ENCODE assay signal across 8 cellular contexts in genomic region chr6:35139924-35140524, GRCh38. TPM values are rescaled to one million over a fixed set of nuclear protein-coding genes. Genes with fewer than 3 reads are reported as not detected.
DNase-seq lines count a peak whose midpoint lies in the region; ATAC-seq, FAIRE-seq and TF ChIP-seq lines count a peak whose summit lies in the region.

No MANE protein-coding gene starts in this region.

- TF ChIP-seq CTCF in bronchial epithelial cell (IDR thresholded peaks at IDR 0.05; ENCODE audit: insufficient read depth, low read length, severe bottlenecking) (peak; percentile 71), kidney (IDR thresholded peaks at IDR 0.05; ENCODE audit: borderline replicate concordance, extremely low read depth, insufficient read depth) (peak; percentile 92)

- H3K36me3 ChIP-seq in bronchial epithelial cell (ENCODE audit: control insufficient read depth, insufficient read depth, low read length) = no peaks in the 10 kb centered on the region
- no peaks in the 10 kb centered on the region for H3K36me3 ChIP-seq in kidney (ENCODE audit: control insufficient read depth in 1 of 2, insufficient read depth in 2 of 2, low read length in 2 of 2)

- no peak for ATAC-seq in GM21526 (IDR thresholded peaks at IDR 0.05; ENCODE audit: low FRiP score, unreplicated experiment)

- H3K27me3 ChIP-seq in bronchial epithelial cell (ENCODE audit: control insufficient read depth, insufficient read depth, low read length) = peaks cover 2% of the 10 kb centered on the region

- H3K4me1 ChIP-seq in kidney (ENCODE audit: control insufficient read depth in 1 of 2, insufficient read depth in 1 of 2, low read depth in 1 of 2, low read length in 2 of 2) = peaks cover 0 to 2% of the 10 kb centered on the region in 2 donors

- H3K27ac ChIP-seq in kidney (ENCODE audit: low read depth in 2 of 2, low read length in 2 of 2) = no peak overlapping the region

- H3K4me3 ChIP-seq in bronchial epithelial cell (ENCODE audit: low read depth, low read length) (no peak overlapping the region), kidney (ENCODE audit: low read length in 2 of 2) (no peak overlapping the region)

- intact Hi-C loops in kidney (cut with DNase I) = loop anchor here (5.0 to 10.0 kb wide), 2 partner anchors 105 to 153 kb away; no protein-coding TSS in a partner anchor

- no peak overlapping the region for H3K9ac ChIP-seq in kidney (ENCODE audit: low read length in 2 of 2)

- peak; percentile 13 for FAIRE-seq in bronchial epithelial cell (lab: Jason Lieb, UNC)
- peak; percentile 96 for FAIRE-seq in kidney (lab: Jason Lieb, UNC)

- H3K9me3 ChIP-seq in kidney (ENCODE audit: control insufficient read depth in 1 of 2, low read length in 2 of 2) = no peaks in the 10 kb centered on the region

- DNase-seq in activated effector memory CD4-positive, alpha-beta T cell treated with anti-CD3 and anti-CD28 coated beads, Interleukin-2, amount 50 U/mL, for 16 hours = peak; percentile 77
- DNase-seq in activated effector memory CD4-positive, alpha-beta T cell treated with Interleukin-2 at 50 U/mL for 16 hours = no peak
- peak; percentile 68 for DNase-seq in NCI-H1694 treated with DMSO at 0.1 percent for 48 hours (lab: John Stamatoyannopoulos, UW)
- peak; percentile 35 for DNase-seq in T-helper 9 cell
- peak; percentile 58 for DNase-seq in bronchial epithelial cell (ENCODE audit: low read depth)
- DNase-seq in kidney = no peak
- peak; percentile 40 to 45 for DNase-seq in stimulated activated CD4-positive, alpha-beta T cell treated with anti-CD3 and anti-CD28 coated beads, Interleukin-2, amount 100 ng/mL, for 48 hours

RNA-seq across cellular contexts. Expression of gene TCP11, which starts 1.1 kb away (rescaled TPM):
- not detected in 2 replicates for total RNA-seq in bronchial epithelial cell
- total RNA-seq in kidney = 0.50 TPM
- polyA plus RNA-seq in kidney (ENCODE audit: insufficient read depth, low read depth, low replicate concordance) = 0.41 TPM

Comparison
In these comparisons a context has a peak if more than half of its experiments do, and no peak if none do; other contexts are left out.
1. DNase-seq: peak in activated effector memory CD4-positive, alpha-beta T cell treated with anti-CD3 and anti-CD28 coated beads, Interleukin-2, amount 50 U/mL, for 16 hours (single experiment), NCI-H1694 treated with DMSO at 0.1 percent for 48 hours (single experiment), T-helper 9 cell (single experiment), bronchial epithelial cell (single experiment) and stimulated activated CD4-positive, alpha-beta T cell treated with anti-CD3 and anti-CD28 coated beads, Interleukin-2, amount 100 ng/mL, for 48 hours (2 of 2); none in activated effector memory CD4-positive, alpha-beta T cell treated with Interleukin-2 at 50 U/mL for 16 hours (single experiment) and kidney (single experiment).